In the genomic region with DNA sequence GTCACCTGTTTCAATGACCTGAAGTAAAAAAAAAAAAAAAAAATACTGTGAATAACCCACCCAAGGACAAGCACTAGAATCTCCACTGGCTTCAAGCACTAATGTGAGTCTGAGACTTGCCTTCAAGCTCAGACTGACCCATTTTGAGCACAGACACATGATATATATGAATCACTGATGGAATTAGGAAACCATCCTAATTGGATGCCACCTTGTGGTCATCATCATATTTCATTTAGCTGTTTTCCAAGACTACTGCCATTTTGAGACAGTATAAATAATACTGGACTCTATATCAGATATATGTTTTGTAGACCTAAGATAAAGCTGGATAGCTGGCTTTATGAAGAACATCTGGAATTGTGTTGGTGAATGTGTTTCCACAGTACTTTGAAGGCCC, we compare ENCODE assay signal across 15 cellular contexts.
A peak's percentile ranks its signal among the peaks of the same experiment; 100 is the strongest.
DNase-seq lines count a peak whose midpoint lies in the region; ATAC-seq, FAIRE-seq and TF ChIP-seq lines count a peak whose summit lies in the region.
"Had no signal": no experiment of that assay in that cellular context is flagged by ENCODE, and none has a peak within 500 bp of the region (broad histone marks: within the 10 kb centered on the region; RNA-seq: fewer than 3 reads in every experiment).

No MANE protein-coding gene starts in this region.

- H3F3A ChIP-seq in MM.1S (ENCODE audit: insufficient read depth, low read length), result no peaks in the 10 kb centered on the region

- no peak overlapping the region for H3K9ac ChIP-seq in MM.1S (ENCODE audit: low read length)

- no peak for ATAC-seq in A549
- peak; percentile 49 for ATAC-seq in GM19463 (IDR thresholded peaks at IDR 0.05; ENCODE audit: unreplicated experiment)
- ATAC-seq: T-helper 17 cell had no signal

- CTCF ChIA-PET in A549 (lab: Yijun Ruan, JAX), result interaction anchor here (1.1 kb wide), 1 partner anchor 612 kb away, joined by 3 read pairs; no protein-coding TSS in a partner anchor

- H2AFZ ChIP-seq in MM.1S (ENCODE audit: low read length), result no peak overlapping the region

- no peaks in the 10 kb centered on the region for H3K9me3 ChIP-seq in A549
- no peaks in the 10 kb centered on the region for H3K9me3 ChIP-seq in MM.1S (replicated peaks; ENCODE audit: insufficient read depth, low read length)

- H3K4me1 ChIP-seq in A549 (no peaks in the 10 kb centered on the region), MM.1S (ENCODE audit: low read length) (no peaks in the 10 kb centered on the region)

- DNase-seq in A549 (ENCODE audit: low read depth in 1 of 2, low spot score in 1 of 2), result peak; percentile 3 to 13
- DNase-seq in MM.1S, result peak; percentile 25
- DNase-seq in bronchial epithelial cell (ENCODE audit: low read depth), result peak; percentile 6
- DNase-seq in NCI-H1694 treated with DMSO at 0.1 percent for 48 hours (lab: John Stamatoyannopoulos, UW), result no peak
- DNase-seq in GM12891 (ENCODE audit: insufficient read length, low spot score), result no peak
- no peak for DNase-seq in cerebellum (ENCODE audit: low spot score)
- no peak for DNase-seq in NCI-H2227 treated with DMSO at 0.1 percent for 48 hours (lab: John Stamatoyannopoulos, UW)
- DNase-seq: amygdala; immature natural killer cell; Karpas-422; naive B cell; stimulated activated CD8-positive, alpha-beta memory T cell treated with anti-CD3 and anti-CD28 coated beads, Interleukin-4, amount 100 ng/mL, for 48 hours; T-helper 17 cell had no signal

- H3K4me2 ChIP-seq in A549 (no peak overlapping the region), MM.1S (ENCODE audit: low read depth, low read length) (no peak overlapping the region)

- H4K20me1 ChIP-seq in MM.1S (ENCODE audit: insufficient read depth, low read length), result no peaks in the 10 kb centered on the region

- TF ChIP-seq RAD21 in A549 (conservative IDR thresholded peaks at IDR 0.05 in 1 of 2, IDR thresholded peaks at IDR 0.05 in 1 of 2), result 0 out of 5 replicates have a peak, but pooled peaks of 1 of the 2 experiments have one; percentile 4

- H3K9me2 ChIP-seq in MM.1S (replicated peaks; ENCODE audit: insufficient read depth, low read length), result no peaks in the 10 kb centered on the region

- H3K4me3 ChIP-seq in A549 (no peak overlapping the region), MM.1S (ENCODE audit: low read length) (no peak overlapping the region), bronchial epithelial cell (ENCODE audit: low read depth, low read length) (no peak overlapping the region)

- H3K27ac ChIP-seq in A549 (no peak overlapping the region), MM.1S (ENCODE audit: low read length) (no peak overlapping the region)

- POLR2A ChIA-PET in A549 (lab: Yijun Ruan, JAX), result no interaction called here

- H3K36me3 ChIP-seq in MM.1S (replicated peaks; ENCODE audit: insufficient read depth, low read length), result no peaks in the 10 kb centered on the region
- H3K36me3 ChIP-seq in bronchial epithelial cell (ENCODE audit: control insufficient read depth, insufficient read depth, low read length), result no peaks in the 10 kb centered on the region

- TF ChIP-seq POLR2A in A549 (IDR thresholded peaks at IDR 0.05; ENCODE audit: low read length) (no peak), GM12891 (IDR thresholded peaks at IDR 0.05; ENCODE audit: low read depth, low read length) (no peak)

- TF ChIP-seq EP300 in A549 (IDR thresholded peaks at IDR 0.05), result no peak

- no peak for FAIRE-seq in A549 (lab: Jason Lieb, UNC)
- FAIRE-seq in bronchial epithelial cell (lab: Jason Lieb, UNC), result no peak
- FAIRE-seq in GM12891 (lab: Jason Lieb, UNC), result no peak
- FAIRE-seq: endothelial cell of umbilical vein had no signal

- H3K79me2 ChIP-seq in MM.1S (ENCODE audit: low read length), result no peaks in the 10 kb centered on the region

- H3K27me3 ChIP-seq in MM.1S (replicated peaks; ENCODE audit: insufficient read depth, low read length), result no peaks in the 10 kb centered on the region
- H3K27me3 ChIP-seq in bronchial epithelial cell (ENCODE audit: control insufficient read depth, insufficient read depth, low read length), result no peaks in the 10 kb centered on the region

- TF ChIP-seq CTCF in A549 (IDR thresholded peaks at IDR 0.05) (peak; percentile 14; the same call in 2 of the 3 replicates), MM.1S (IDR thresholded peaks at IDR 0.05; ENCODE audit: low read length) (peak; percentile 34), bronchial epithelial cell (IDR thresholded peaks at IDR 0.05; ENCODE audit: insufficient read depth, low read length, severe bottlenecking) (no peak)

TF ChIP-seq in A549, 52 proteins besides CTCF, POLR2A, EP300 and RAD21:
- TF ChIP-seq ESRRA (IDR thresholded peaks at IDR 0.05; ENCODE audit: borderline replicate concordance, low read length) (no peak), SMC3 (IDR thresholded peaks at IDR 0.05) (0 out of 3 replicates have a peak, but pooled peaks have one; percentile 9), ZSCAN20 (CRISPR knock-in tag; IDR thresholded peaks at IDR 0.05) (no peak)

TF ChIP-seq in GM12891, 5 proteins besides CTCF, POLR2A, EP300 and RAD21:
- TF ChIP-seq POU2F2 (IDR thresholded peaks at IDR 0.05; ENCODE audit: low read depth, low read length) (no peak), PAX5 (IDR thresholded peaks at IDR 0.05; ENCODE audit: insufficient read depth, low read length, severe bottlenecking) (no peak), TAF1 (IDR thresholded peaks at IDR 0.05; ENCODE audit: low read depth, low read length) (no peak), SPI1 (IDR thresholded peaks at IDR 0.05; ENCODE audit: low read depth, low read length) (no peak), POLR2AphosphoS5 (IDR thresholded peaks at IDR 0.05; ENCODE audit: low read depth, low read length) (no peak)

Comparison
In these comparisons a context has a peak if more than half of its experiments do, and no peak if none do; other contexts are left out.
1. DNase-seq: peak in A549 (2 of 2), MM.1S (single experiment) and bronchial epithelial cell (single experiment); none in NCI-H1694 treated with DMSO at 0.1 percent for 48 hours (single experiment), GM12891 (single experiment), cerebellum (single experiment) and NCI-H2227 treated with DMSO at 0.1 percent for 48 hours (single experiment).